In the genomic region with DNA sequence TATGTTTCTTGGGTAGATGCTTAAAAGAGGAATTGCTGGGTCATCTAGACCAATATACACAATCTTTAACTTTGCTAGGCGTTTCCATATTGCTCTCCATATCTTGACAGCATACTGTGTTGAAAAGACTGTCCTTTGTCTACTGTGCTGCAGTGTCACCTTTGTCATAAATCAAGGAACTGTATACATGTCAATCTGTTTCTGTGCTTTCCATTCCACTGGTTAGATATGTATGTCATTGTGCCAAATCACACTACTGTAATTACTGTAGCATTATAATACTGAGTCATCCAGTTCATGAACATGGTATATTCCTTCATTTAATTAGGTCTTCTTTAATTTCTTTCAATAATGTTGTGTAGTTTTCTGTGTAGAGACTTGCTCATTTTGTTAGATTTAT, we compare ENCODE assay signal across 33 cellular contexts.
"Had no signal": no experiment of that assay in that cellular context is flagged by ENCODE, and none has a peak within 500 bp of the region (broad histone marks: within the 10 kb centered on the region; RNA-seq: fewer than 3 reads in every experiment).

No MANE protein-coding gene starts in this region.

- H3K9me3 Mint-ChIP-seq: activated naive CD8-positive, alpha-beta T cell treated with anti-CD3 and anti-CD28 coated beads, Interleukin-2, amount 10 ng/mL, durations not matched to agents 7 days and 5 days; effector memory CD8-positive, alpha-beta T cell; neural crest cell; stimulated activated memory B cell treated with anti-CD40 and anti-IgM and Interleukin-4, amounts not matched to agents 10 μg/mL and 1 μg/mL and 100 μg/mL, for 72 hours had no signal

- H3K4me1 Mint-ChIP-seq: mesothelial cell of epicardium; neural crest cell; stimulated activated memory B cell treated with anti-CD40 and anti-IgM and Interleukin-4, amounts not matched to agents 10 μg/mL and 1 μg/mL and 100 μg/mL, for 72 hours had no signal

- DNase-seq: activated CD4-positive, alpha-beta T cell treated with anti-CD3 and anti-CD28 coated beads, Interleukin-2, amount 50 U/mL, for 1 hour; activated CD4-positive, CD25-positive, alpha-beta regulatory T cell treated with anti-CD3 and anti-CD28 coated beads, Interleukin-2, amount 50 U/mL, for 72 hours; activated CD8-positive, alpha-beta memory T cell treated with anti-CD3 and anti-CD28 coated beads for 24 hours; activated naive CD4-positive, alpha-beta T cell; activated naive CD8-positive, alpha-beta T cell treated with anti-CD3 and anti-CD28 coated beads, Interleukin-2, amount 10 ng/mL, durations not matched to agents 7 days and 5 days; amniotic stem cell; brain microvascular endothelial cell; dorsolateral prefrontal cortex; effector memory CD8-positive, alpha-beta T cell; islet precursor cell; left cardiac atrium; naive thymus-derived CD4-positive, alpha-beta T cell; nucleus accumbens; pancreas; retina; stimulated activated CD4-positive, alpha-beta T cell treated with anti-CD3 and anti-CD28 coated beads, Interleukin-4, amount 100 ng/mL, for 24 hours; SW 1271; T-helper 9 cell had no signal

- H3K27ac ChIP-seq: brain microvascular endothelial cell, coronary artery, dorsolateral prefrontal cortex, gastroesophageal sphincter, hepatocyte, pancreas, prostate gland, skin epidermis, tibial nerve, VCaP had no signal

- H3K4me2 ChIP-seq: hepatocyte had no signal

- H3K27me3 Mint-ChIP-seq: activated naive CD8-positive, alpha-beta T cell treated with anti-CD3 and anti-CD28 coated beads, Interleukin-2, amount 10 ng/mL, durations not matched to agents 7 days and 5 days; effector memory CD8-positive, alpha-beta T cell; naive thymus-derived CD4-positive, alpha-beta T cell; stimulated activated memory B cell treated with anti-CD40 and anti-IgM and Interleukin-4, amounts not matched to agents 10 μg/mL and 1 μg/mL and 100 μg/mL, for 72 hours had no signal

- H3K9me3 ChIP-seq: gastroesophageal sphincter, pancreas, prostate gland, tibial nerve had no signal

- H3K36me3 ChIP-seq: prostate gland had no signal

- H3K27me3 ChIP-seq: brain microvascular endothelial cell, dorsolateral prefrontal cortex, gastroesophageal sphincter, hepatocyte, pancreas, tibial nerve had no signal

- H3K27ac Mint-ChIP-seq: activated naive CD8-positive, alpha-beta T cell treated with anti-CD3 and anti-CD28 coated beads, Interleukin-2, amount 10 ng/mL, durations not matched to agents 7 days and 5 days; effector memory CD8-positive, alpha-beta T cell; mesothelial cell of epicardium; naive thymus-derived CD4-positive, alpha-beta T cell; stimulated activated memory B cell treated with anti-CD40 and anti-IgM and Interleukin-4, amounts not matched to agents 10 μg/mL and 1 μg/mL and 100 μg/mL, for 72 hours; T-helper 1 cell treated with Interleukin-12 subunit alpha and Interleukin-12 subunit beta and Interleukin-4 antibody, amounts not matched to agents 30 μg/mL and 1 μg/mL, for 36 hours had no signal

- ATAC-seq: effector memory CD8-positive, alpha-beta T cell; gastroesophageal sphincter; left cardiac atrium; naive thymus-derived CD4-positive, alpha-beta T cell; pancreas; sciatic nerve; stimulated activated memory B cell treated with anti-CD40 and anti-IgM and Interleukin-4, amounts not matched to agents 10 μg/mL and 1 μg/mL and 100 μg/mL, for 72 hours had no signal

- H3K4me3 Mint-ChIP-seq: activated naive CD8-positive, alpha-beta T cell treated with anti-CD3 and anti-CD28 coated beads, Interleukin-2, amount 10 ng/mL, durations not matched to agents 7 days and 5 days; effector memory CD8-positive, alpha-beta T cell; mesothelial cell of epicardium; naive thymus-derived CD4-positive, alpha-beta T cell; neural crest cell; stimulated activated memory B cell treated with anti-CD40 and anti-IgM and Interleukin-4, amounts not matched to agents 10 μg/mL and 1 μg/mL and 100 μg/mL, for 72 hours; T-helper 1 cell treated with Interleukin-12 subunit alpha and Interleukin-12 subunit beta and Interleukin-4 antibody, amounts not matched to agents 30 μg/mL and 1 μg/mL, for 36 hours had no signal

- H2AFZ ChIP-seq: hepatocyte had no signal

- H3K4me3 ChIP-seq: coronary artery, dorsolateral prefrontal cortex, gastroesophageal sphincter, hepatocyte, pancreas, prostate gland, skin epidermis, tibial nerve had no signal

- H3K4me1 ChIP-seq: gastroesophageal sphincter, pancreas, prostate gland, tibial nerve had no signal

- FAIRE-seq: astrocyte, endothelial cell of umbilical vein, TTC549 had no signal

- H3K79me2 ChIP-seq: hepatocyte had no signal
